ENCODE assay signal across 1 cellular context in the genomic region with DNA sequence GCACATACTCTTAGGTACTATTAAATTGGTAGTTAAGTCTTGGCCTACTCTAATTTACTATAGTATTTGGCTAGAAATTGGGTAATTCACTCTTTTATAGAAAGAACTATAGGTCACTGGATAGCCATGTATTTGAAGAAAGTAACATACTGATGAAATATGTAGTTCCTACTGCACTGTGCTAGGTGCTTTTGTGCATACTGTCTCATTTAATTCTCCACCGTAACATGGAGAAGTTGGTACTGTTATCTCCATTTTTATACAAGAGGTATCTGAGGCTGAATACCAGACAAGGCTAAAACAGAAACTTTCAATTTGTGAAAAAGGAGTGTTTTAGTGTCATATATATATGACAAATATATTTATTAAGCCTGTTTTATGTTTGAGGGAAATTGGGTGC.
A peak's percentile ranks its signal among the peaks of the same experiment; 100 is the strongest.
TF ChIP-seq lines count a peak whose summit lies in the region.

No MANE protein-coding gene starts in this region.

TF ChIP-seq in K562, 482 proteins besides CTCF, POLR2A, EP300 and RAD21:
- TF ChIP-seq GATAD2B (IDR thresholded peaks at IDR 0.05; ENCODE audit: borderline replicate concordance) (0 out of 2 replicates have a peak, but pooled peaks have one; percentile 6), FOXA3 (CRISPR knock-in tag; conservative IDR thresholded peaks at IDR 0.05 in 1 of 2, IDR thresholded peaks at IDR 0.05 in 1 of 2) (no peak), RBM15 (IDR thresholded peaks at IDR 0.05; ENCODE audit: insufficient read depth, low read length) (no peak), ZBTB8A (IDR thresholded peaks at IDR 0.05; ENCODE audit: partially characterized antibody) (peak; percentile 11), BRD4 (IDR thresholded peaks at IDR 0.05) (peak; percentile 98), RBM25 (IDR thresholded peaks at IDR 0.05; ENCODE audit: low read depth, low read length, severe bottlenecking) (no peak), IRF9 (tag; IDR thresholded peaks at IDR 0.05) (0 out of 2 replicates have a peak, but pooled peaks have one; percentile 13), ZNF12 (CRISPR knock-in tag; IDR thresholded peaks at IDR 0.05) (no peak), ZNF589 (CRISPR knock-in tag; IDR thresholded peaks at IDR 0.05; ENCODE audit: low read depth) (peak; percentile 0; the same call in 1 of the 2 replicates), ZNF668 (CRISPR knock-in tag; IDR thresholded peaks at IDR 0.05) (no peak), KAT7 (CRISPR knock-in tag; IDR thresholded peaks at IDR 0.05; ENCODE audit: borderline replicate concordance) (no peak)
- TF ChIP-seq, protein P1, sequence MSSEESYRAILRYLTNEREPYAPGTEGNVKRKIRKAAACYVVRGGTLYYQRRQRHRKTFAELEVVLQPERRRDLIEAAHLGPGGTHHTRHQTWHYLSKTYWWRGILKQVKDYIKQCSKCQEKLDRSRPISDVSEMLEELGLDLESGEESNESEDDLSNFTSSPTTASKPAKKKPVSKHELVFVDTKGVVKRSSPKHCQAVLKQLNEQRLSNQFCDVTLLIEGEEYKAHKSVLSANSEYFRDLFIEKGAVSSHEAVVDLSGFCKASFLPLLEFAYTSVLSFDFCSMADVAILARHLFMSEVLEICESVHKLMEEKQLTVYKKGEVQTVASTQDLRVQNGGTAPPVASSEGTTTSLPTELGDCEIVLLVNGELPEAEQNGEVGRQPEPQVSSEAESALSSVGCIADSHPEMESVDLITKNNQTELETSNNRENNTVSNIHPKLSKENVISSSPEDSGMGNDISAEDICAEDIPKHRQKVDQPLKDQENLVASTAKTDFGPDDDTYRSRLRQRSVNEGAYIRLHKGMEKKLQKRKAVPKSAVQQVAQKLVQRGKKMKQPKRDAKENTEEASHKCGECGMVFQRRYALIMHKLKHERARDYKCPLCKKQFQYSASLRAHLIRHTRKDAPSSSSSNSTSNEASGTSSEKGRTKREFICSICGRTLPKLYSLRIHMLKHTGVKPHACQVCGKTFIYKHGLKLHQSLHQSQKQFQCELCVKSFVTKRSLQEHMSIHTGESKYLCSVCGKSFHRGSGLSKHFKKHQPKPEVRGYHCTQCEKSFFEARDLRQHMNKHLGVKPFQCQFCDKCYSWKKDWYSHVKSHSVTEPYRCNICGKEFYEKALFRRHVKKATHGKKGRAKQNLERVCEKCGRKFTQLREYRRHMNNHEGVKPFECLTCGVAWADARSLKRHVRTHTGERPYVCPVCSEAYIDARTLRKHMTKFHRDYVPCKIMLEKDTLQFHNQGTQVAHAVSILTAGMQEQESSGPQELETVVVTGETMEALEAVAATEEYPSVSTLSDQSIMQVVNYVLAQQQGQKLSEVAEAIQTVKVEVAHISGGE (CRISPR knock-in tag; IDR thresholded peaks at IDR 0.05): 0 out of 6 replicates have a peak, but pooled peaks of 1 of the 3 experiments have one; percentile 48
- TF ChIP-seq, protein P2, sequence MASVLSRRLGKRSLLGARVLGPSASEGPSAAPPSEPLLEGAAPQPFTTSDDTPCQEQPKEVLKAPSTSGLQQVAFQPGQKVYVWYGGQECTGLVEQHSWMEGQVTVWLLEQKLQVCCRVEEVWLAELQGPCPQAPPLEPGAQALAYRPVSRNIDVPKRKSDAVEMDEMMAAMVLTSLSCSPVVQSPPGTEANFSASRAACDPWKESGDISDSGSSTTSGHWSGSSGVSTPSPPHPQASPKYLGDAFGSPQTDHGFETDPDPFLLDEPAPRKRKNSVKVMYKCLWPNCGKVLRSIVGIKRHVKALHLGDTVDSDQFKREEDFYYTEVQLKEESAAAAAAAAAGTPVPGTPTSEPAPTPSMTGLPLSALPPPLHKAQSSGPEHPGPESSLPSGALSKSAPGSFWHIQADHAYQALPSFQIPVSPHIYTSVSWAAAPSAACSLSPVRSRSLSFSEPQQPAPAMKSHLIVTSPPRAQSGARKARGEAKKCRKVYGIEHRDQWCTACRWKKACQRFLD (CRISPR knock-in tag; IDR thresholded peaks at IDR 0.05): peak; percentile 44; the same call in 1 of the 2 replicates
